In the genomic region with DNA sequence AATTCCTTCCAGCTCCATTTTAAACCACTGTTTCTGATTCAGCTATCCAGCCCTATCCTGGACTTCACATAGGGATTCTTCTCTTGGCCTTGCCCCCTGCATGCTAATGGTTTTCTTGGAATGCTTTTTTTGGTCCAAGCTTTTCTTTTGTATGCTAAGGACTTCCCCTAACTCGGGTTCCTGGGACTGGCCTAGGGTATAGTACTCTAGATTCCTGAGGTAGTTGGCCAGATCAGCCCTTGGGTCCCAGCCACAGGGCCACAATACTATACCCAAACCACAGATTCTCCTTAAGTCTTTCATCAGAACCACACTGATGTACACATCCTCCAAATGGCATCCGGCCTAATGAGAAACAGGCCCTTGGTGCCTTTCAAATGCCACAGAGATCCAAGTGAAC, we compare ENCODE assay signal across 11 cellular contexts. TPM values are rescaled to one million over a fixed set of nuclear protein-coding genes. Genes with fewer than 3 reads are reported as not detected.
DNase-seq lines count a peak whose midpoint lies in the region; ATAC-seq and TF ChIP-seq lines count a peak whose summit lies in the region.
"Had no signal": no experiment of that assay in that cellular context is flagged by ENCODE, and none has a peak within 500 bp of the region (broad histone marks: within the 10 kb centered on the region; RNA-seq: fewer than 3 reads in every experiment).

No MANE protein-coding gene starts in this region.

- DNase-seq in activated naive CD4-positive, alpha-beta T cell treated with anti-CD3 and anti-CD28 coated beads, Interleukin-2, amount 50 U/mL, for 72 hours (ENCODE audit: low spot score in 2 of 2): no peak
- no peak for DNase-seq in activated naive CD4-positive, alpha-beta T cell treated with anti-CD3 and anti-CD28 coated beads, Interleukin-2, amount 50 U/mL, for 16 hours
- peak; percentile 27 for DNase-seq in fibroblast of villous mesenchyme (ENCODE audit: low read depth)
- no peak for DNase-seq in transverse colon
- DNase-seq in RWPE1 (ENCODE audit: low spot score): no peak
- DNase-seq: MM.1S, T-helper 9 cell had no signal

- TF ChIP-seq EP300 in transverse colon (IDR thresholded peaks at IDR 0.05; ENCODE audit: low read depth): no peak

- no peaks in the 10 kb centered on the region for H3K9me3 Mint-ChIP-seq in activated naive CD4-positive, alpha-beta T cell treated with anti-CD3 and anti-CD28 coated beads, Interleukin-2, amount 50 U/mL, for 72 hours
- H3K9me3 Mint-ChIP-seq: dendritic cell treated with granulocyte-macrophage colony-stimulating factor and Interleukin-4, amounts not matched to agents 40 ng/mL and 50 ng/mL, for 4 days had no signal

- no peak for ATAC-seq in activated naive CD4-positive, alpha-beta T cell treated with anti-CD3 and anti-CD28 coated beads, Interleukin-2, amount 50 U/mL, for 72 hours
- ATAC-seq in HG03565 (IDR thresholded peaks at IDR 0.05; ENCODE audit: unreplicated experiment) (no peak), HG03045 (IDR thresholded peaks at IDR 0.05; ENCODE audit: unreplicated experiment) (no peak)

- peaks cover 5 to 32% of the 10 kb centered on the region in 2 donors for H3K36me3 Mint-ChIP-seq in activated naive CD4-positive, alpha-beta T cell treated with anti-CD3 and anti-CD28 coated beads, Interleukin-2, amount 50 U/mL, for 72 hours

- no peak for TF ChIP-seq CTCF in SU-DHL-6 (IDR thresholded peaks at IDR 0.05; ENCODE audit: insufficient read depth, low read length, poor library complexity, severe bottlenecking)
- TF ChIP-seq CTCF in fibroblast of villous mesenchyme (IDR thresholded peaks at IDR 0.05; ENCODE audit: insufficient read depth, low read depth, low read length): no peak
- TF ChIP-seq CTCF in transverse colon (IDR thresholded peaks at IDR 0.05): no peak
- no peak for TF ChIP-seq CTCF in RWPE1 (conservative IDR thresholded peaks at IDR 0.05; ENCODE audit: low read depth)

- POLR2A ChIA-PET in RWPE1 (lab: Yijun Ruan, JAX; ENCODE audit: low non-redundant PET): no interaction called here

- no peak overlapping the region for H2AFZ ChIP-seq in SU-DHL-6 (ENCODE audit: low read depth, low read length, severe bottlenecking)

- in situ Hi-C loops in transverse colon (cut with MboI; ENCODE audit: low pct_ligation_motif_present in 1 of 4, low pct_unique_long_range_greater_than_20kb in 1 of 4, low sequenced_read_pairs in 3 of 4): no loop called here

- no peaks in the 10 kb centered on the region for H3F3A ChIP-seq in SU-DHL-6 (ENCODE audit: insufficient read depth)

- H3K9ac ChIP-seq in SU-DHL-6 (ENCODE audit: low read length): no peak overlapping the region

- H3K9me2 ChIP-seq in SU-DHL-6 (replicated peaks; ENCODE audit: insufficient read depth, low read length): no peaks in the 10 kb centered on the region

- 40 to 74% methylated on average over 1 to 2 of the region's 2 CpGs for WGBS in transverse colon (ENCODE audit: low coverage in 1 of 2), 2 donors

- CTCF ChIA-PET in RWPE1 (lab: Yijun Ruan, JAX): no interaction called here

- H3K27ac ChIP-seq in SU-DHL-6 (ENCODE audit: low read depth, low read length) (no peak overlapping the region), transverse colon (peak overlapping the region; percentile 60 to 95 (median 94)), RWPE1 (no peak overlapping the region)

- intact Hi-C loops in transverse colon (cut with DNase I; ENCODE audit: low total_unique reads): no loop called here

- no peak for TF ChIP-seq POLR2A in transverse colon (IDR thresholded peaks at IDR 0.05)

- peak overlapping the region; percentile 47 to 60 for H3K27ac Mint-ChIP-seq in activated naive CD4-positive, alpha-beta T cell treated with anti-CD3 and anti-CD28 coated beads, Interleukin-2, amount 50 U/mL, for 72 hours
- H3K27ac Mint-ChIP-seq: dendritic cell treated with granulocyte-macrophage colony-stimulating factor and Interleukin-4, amounts not matched to agents 40 ng/mL and 50 ng/mL, for 4 days had no signal

- H4K20me1 ChIP-seq in SU-DHL-6 (ENCODE audit: low read depth, low read length): no peaks in the 10 kb centered on the region

- H3K27me3 ChIP-seq in SU-DHL-6 (ENCODE audit: low read length) (no peaks in the 10 kb centered on the region), transverse colon (no peaks in the 10 kb centered on the region)

- H3K4me3 ChIP-seq in SU-DHL-6 (ENCODE audit: insufficient read depth, low read length, poor library complexity, severe bottlenecking) (no peak overlapping the region), fibroblast of villous mesenchyme (ENCODE audit: low read depth, low read length) (no peak overlapping the region), transverse colon (no peak overlapping the region)

- H3K4me2 ChIP-seq in SU-DHL-6 (ENCODE audit: low read depth, low read length, poor library complexity, severe bottlenecking): peak overlapping the region; percentile 68

- no peaks in the 10 kb centered on the region for H3K9me3 ChIP-seq in SU-DHL-6 (ENCODE audit: insufficient read depth, low read length)
- no peaks in the 10 kb centered on the region for H3K9me3 ChIP-seq in transverse colon

- H3K36me3 ChIP-seq in SU-DHL-6 (ENCODE audit: low read length) (no peaks in the 10 kb centered on the region), transverse colon (no peaks in the 10 kb centered on the region)

- peaks cover 49% of the 10 kb centered on the region for H3K79me2 ChIP-seq in SU-DHL-6 (ENCODE audit: insufficient read depth, low read length)

- H3K4me1 ChIP-seq in transverse colon: peaks cover 17 to 62% (median 42%) of the 10 kb centered on the region in 4 donors

RNA-seq across cellular contexts. Expression of a gene that starts 2.8 kb away (rescaled TPM):
- total RNA-seq in activated naive CD4-positive, alpha-beta T cell treated with anti-CD3 and anti-CD28 coated beads, Interleukin-2, amount 50 U/mL, for 72 hours: 10 to 100 TPM in 1 of 2 donors, 1 to 10 TPM in 1; 4.4 to 18.1 TPM
- 20.6 and 23.7 TPM in 2 replicates for total RNA-seq in fibroblast of villous mesenchyme
- 10 to 100 TPM; 34.5 to 40.0 (median 38.1) TPM for total RNA-seq in transverse colon

RNA-seq across cellular contexts. Expression of a gene that starts 34.5 kb away (rescaled TPM):
- not detected for total RNA-seq in activated naive CD4-positive, alpha-beta T cell treated with anti-CD3 and anti-CD28 coated beads, Interleukin-2, amount 50 U/mL, for 72 hours
- total RNA-seq in fibroblast of villous mesenchyme (not detected in 2 replicates), transverse colon (under 1 TPM in 2 of 4 donors, not detected in 2; 0.14 to 0.32 TPM)

RNA-seq across cellular contexts. Expression of a gene that starts 49.6 kb away (rescaled TPM):
- total RNA-seq in activated naive CD4-positive, alpha-beta T cell treated with anti-CD3 and anti-CD28 coated beads, Interleukin-2, amount 50 U/mL, for 72 hours: 1 to 10 TPM; 1.0 to 1.8 TPM
- total RNA-seq in fibroblast of villous mesenchyme (under 0.01 TPM in 2 replicates), transverse colon (1 to 10 TPM in 3 of 4 donors, not detected in 1; 3.3 to 9.4 (median 6.7) TPM)

Comparison
In these comparisons a context has a peak if more than half of its experiments do, and no peak if none do; other contexts are left out.
1. H3K27ac ChIP-seq: peak in transverse colon (4 of 4); none in SU-DHL-6 (single experiment) and RWPE1 (single experiment).